Comparison of ENCODE assay signal across 11 cellular contexts in genomic region chr1:180947901-180948311, GRCh38.
"Had no signal": no experiment of that assay in that cellular context is flagged by ENCODE, and none has a peak within 500 bp of the region (broad histone marks: within the 10 kb centered on the region; RNA-seq: fewer than 3 reads in every experiment).

No MANE protein-coding gene starts in this region.

- H3K27me3 Mint-ChIP-seq: activated CD4-positive, alpha-beta T cell treated with anti-CD3 and anti-CD28 coated beads, Interleukin-2, amount 10 ng/mL, durations not matched to agents 7 days and 5 days; activated naive CD8-positive, alpha-beta T cell treated with anti-CD3 and anti-CD28 coated beads for 36 hours; naive B cell had no signal

- H3K27ac Mint-ChIP-seq: activated T-helper 1 cell treated with anti-CD3 and anti-CD28 coated beads, Interleukin-12 subunit alpha, Interleukin-12 subunit beta, Interleukin-2, Interleukin-4 antibody, amounts not matched to agents 30 ng/mL and 10 ng/mL and 1 ng/mL, durations not matched to agents 14 hours and 24 hours and 36 hours; naive B cell had no signal

- H3K27ac ChIP-seq: left lung had no signal

- H3K27me3 ChIP-seq: hepatocyte, left lung, upper lobe of left lung had no signal

- H2AFZ ChIP-seq: hepatocyte had no signal

- H3K4me2 ChIP-seq: hepatocyte had no signal

- DNase-seq: activated CD4-positive, alpha-beta T cell treated with anti-CD3 and anti-CD28 coated beads, Interleukin-2, amount 10 ng/mL, durations not matched to agents 7 days and 5 days; activated naive CD8-positive, alpha-beta T cell treated with anti-CD3 and anti-CD28 coated beads for 36 hours; cerebellar nuclear complex; left lung; naive B cell; retina; stimulated activated naive CD8-positive, alpha-beta T cell treated with anti-CD3 and anti-CD28 coated beads, Interleukin-15, Interleukin-2, amounts not matched to agents 100 U/mL and 50 U/mL, for 24 hours; SW 1271 had no signal

- H3K4me3 Mint-ChIP-seq: activated CD4-positive, alpha-beta T cell treated with anti-CD3 and anti-CD28 coated beads, Interleukin-2, amount 10 ng/mL, durations not matched to agents 7 days and 5 days; activated naive CD8-positive, alpha-beta T cell treated with anti-CD3 and anti-CD28 coated beads for 36 hours; activated T-helper 1 cell treated with anti-CD3 and anti-CD28 coated beads, Interleukin-12 subunit alpha, Interleukin-12 subunit beta, Interleukin-2, Interleukin-4 antibody, amounts not matched to agents 30 ng/mL and 10 ng/mL and 1 ng/mL, durations not matched to agents 14 hours and 24 hours and 36 hours had no signal

- ATAC-seq: left lung; stimulated activated naive CD8-positive, alpha-beta T cell treated with anti-CD3 and anti-CD28 coated beads, Interleukin-15, Interleukin-2, amounts not matched to agents 100 U/mL and 50 U/mL, for 24 hours had no signal

- H3K79me2 ChIP-seq: hepatocyte had no signal

- H3K4me3 ChIP-seq: hepatocyte, left lung, upper lobe of left lung had no signal

- H3K4me1 Mint-ChIP-seq: activated naive CD8-positive, alpha-beta T cell treated with anti-CD3 and anti-CD28 coated beads for 36 hours; naive B cell had no signal
